1 cellular context compared by ENCODE assay signal in the genomic region with DNA sequence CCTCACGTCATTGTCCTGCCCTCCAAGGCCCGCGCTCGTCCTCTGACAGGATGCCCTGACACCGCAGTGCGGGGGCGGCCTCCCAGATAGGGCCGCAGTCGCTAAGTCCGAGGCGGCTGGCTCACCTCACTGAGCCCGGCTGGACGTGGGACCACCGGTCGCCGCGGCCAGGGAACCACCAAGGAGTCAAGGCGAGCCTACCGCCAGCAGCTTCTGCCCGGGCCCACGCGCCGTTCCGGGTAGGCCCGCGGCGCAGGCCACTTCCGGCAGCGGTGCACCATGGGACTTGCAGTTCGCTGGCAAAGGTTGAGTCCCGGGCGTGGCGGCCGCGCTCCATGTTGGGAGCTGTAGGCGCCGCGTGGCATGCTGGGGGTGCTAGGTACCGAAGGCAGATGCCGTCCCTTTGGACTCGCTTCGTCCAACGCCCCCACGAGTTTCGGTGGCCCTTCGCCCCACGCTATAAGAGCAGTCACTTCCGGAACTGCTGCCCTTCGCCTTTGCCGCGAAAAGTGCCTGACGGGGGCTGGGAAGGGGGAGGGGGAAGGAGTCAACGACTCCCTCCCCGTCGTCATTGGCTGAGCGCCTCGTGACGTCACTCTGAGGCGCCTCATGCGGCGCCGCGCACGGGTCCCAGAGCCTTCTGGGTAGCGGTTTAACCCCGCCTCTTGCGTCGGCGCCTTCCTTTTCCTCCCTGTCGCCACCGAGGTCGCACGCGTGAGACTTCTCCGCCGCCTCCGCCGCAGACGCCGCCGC.
A peak's percentile ranks its signal among the peaks of the same experiment; 100 is the strongest.
TF ChIP-seq lines count a peak whose summit lies in the region.

TSS of gene RPLP2 (plus strand) at position 681 of the 753 bp plus-strand sequence. CDS start 268 bp downstream, outside the sequence.

TF ChIP-seq in HepG2, 621 proteins besides CTCF, POLR2A, EP300 and RAD21 (continued from another document and continues in another):
- TF ChIP-seq ATF5 (CRISPR knock-in tag; IDR thresholded peaks at IDR 0.05; ENCODE audit: low read depth) (no peak), ATM (IDR thresholded peaks at IDR 0.05; ENCODE audit: borderline replicate concordance) (no peak), ZNF543 (CRISPR knock-in tag; IDR thresholded peaks at IDR 0.05) (peak; percentile 91; the same call in 1 of the 2 replicates), JUNB (CRISPR knock-in tag; IDR thresholded peaks at IDR 0.05; ENCODE audit: borderline replicate concordance) (no peak), ZNF564 (CRISPR knock-in tag; IDR thresholded peaks at IDR 0.05) (peak; percentile 35), SOX5 (CRISPR knock-in tag; IDR thresholded peaks at IDR 0.05; ENCODE audit: borderline replicate concordance) (peak; percentile 27; the same call in 1 of the 2 replicates), HDAC2 (CRISPR knock-in tag; IDR thresholded peaks at IDR 0.05) (peak; percentile 17), ZHX2 (IDR thresholded peaks at IDR 0.05; ENCODE audit: low read depth) (peak; percentile 59), ZHX2 (CRISPR knock-in tag; IDR thresholded peaks at IDR 0.05; ENCODE audit: borderline replicate concordance) (no peak), ZSCAN9 (CRISPR knock-in tag; IDR thresholded peaks at IDR 0.05; ENCODE audit: borderline replicate concordance) (peak; percentile 77; the same call in 1 of the 2 replicates), ZNF776 (CRISPR knock-in tag; IDR thresholded peaks at IDR 0.05) (no peak; the same call in 1 of the 2 replicates), ISL2 (CRISPR knock-in tag; IDR thresholded peaks at IDR 0.05) (peak; percentile 30), MYNN (CRISPR knock-in tag; IDR thresholded peaks at IDR 0.05; ENCODE audit: low read depth) (no peak; the same call in 1 of the 2 replicates), ETV6 (CRISPR knock-in tag; conservative IDR thresholded peaks at IDR 0.05) (no peak), SALL2 (CRISPR knock-in tag; IDR thresholded peaks at IDR 0.05) (peak; percentile 78), ZNF343 (CRISPR knock-in tag; IDR thresholded peaks at IDR 0.05) (peak; percentile 94), ZNF790 (CRISPR knock-in tag; IDR thresholded peaks at IDR 0.05; ENCODE audit: borderline replicate concordance) (no peak; the same call in 1 of the 2 replicates), DRAP1 (CRISPR knock-in tag; IDR thresholded peaks at IDR 0.05) (peak; percentile 92), PLRG1 (conservative IDR thresholded peaks at IDR 0.05) (no peak), RXRA (CRISPR knock-in tag; IDR thresholded peaks at IDR 0.05) (peak; percentile 77), NFKBIZ (CRISPR knock-in tag; IDR thresholded peaks at IDR 0.05) (0 out of 2 replicates have a peak, but pooled peaks have one; percentile 13), ZBTB33 (CRISPR knock-in tag; IDR thresholded peaks at IDR 0.05) (no peak), ZNF781 (CRISPR knock-in tag; IDR thresholded peaks at IDR 0.05; ENCODE audit: borderline replicate concordance, not compliant biosample characterization) (no peak)
- TF ChIP-seq, protein P1, sequence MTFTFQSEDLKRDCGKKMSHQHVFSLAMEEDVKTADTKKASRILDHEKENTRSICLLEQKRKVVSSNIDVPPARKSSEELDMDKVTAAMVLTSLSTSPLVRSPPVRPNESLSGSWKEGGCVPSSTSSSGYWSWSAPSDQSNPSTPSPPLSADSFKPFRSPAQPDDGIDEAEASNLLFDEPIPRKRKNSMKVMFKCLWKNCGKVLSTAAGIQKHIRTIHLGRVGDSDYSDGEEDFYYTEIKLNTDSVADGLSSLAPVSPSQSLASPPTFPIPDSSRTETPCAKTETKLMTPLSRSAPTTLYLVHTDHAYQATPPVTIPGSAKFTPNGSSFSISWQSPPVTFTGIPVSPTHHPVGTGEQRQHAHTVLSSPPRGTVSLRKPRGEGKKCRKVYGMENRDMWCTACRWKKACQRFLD (CRISPR knock-in tag; IDR thresholded peaks at IDR 0.05; ENCODE audit: borderline replicate concordance), result peak; percentile 25; the same call in 1 of the 2 replicates
- TF ChIP-seq, protein P2, sequence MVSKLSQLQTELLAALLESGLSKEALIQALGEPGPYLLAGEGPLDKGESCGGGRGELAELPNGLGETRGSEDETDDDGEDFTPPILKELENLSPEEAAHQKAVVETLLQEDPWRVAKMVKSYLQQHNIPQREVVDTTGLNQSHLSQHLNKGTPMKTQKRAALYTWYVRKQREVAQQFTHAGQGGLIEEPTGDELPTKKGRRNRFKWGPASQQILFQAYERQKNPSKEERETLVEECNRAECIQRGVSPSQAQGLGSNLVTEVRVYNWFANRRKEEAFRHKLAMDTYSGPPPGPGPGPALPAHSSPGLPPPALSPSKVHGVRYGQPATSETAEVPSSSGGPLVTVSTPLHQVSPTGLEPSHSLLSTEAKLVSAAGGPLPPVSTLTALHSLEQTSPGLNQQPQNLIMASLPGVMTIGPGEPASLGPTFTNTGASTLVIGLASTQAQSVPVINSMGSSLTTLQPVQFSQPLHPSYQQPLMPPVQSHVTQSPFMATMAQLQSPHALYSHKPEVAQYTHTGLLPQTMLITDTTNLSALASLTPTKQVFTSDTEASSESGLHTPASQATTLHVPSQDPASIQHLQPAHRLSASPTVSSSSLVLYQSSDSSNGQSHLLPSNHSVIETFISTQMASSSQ (IDR thresholded peaks at IDR 0.05; ENCODE audit: low read depth), result no peak
- TF ChIP-seq, protein P2 (CRISPR knock-in tag; IDR thresholded peaks at IDR 0.05; ENCODE audit: borderline replicate concordance), result peak; percentile 72; the same call in 1 of the 2 replicates
- TF ChIP-seq, protein P3, sequence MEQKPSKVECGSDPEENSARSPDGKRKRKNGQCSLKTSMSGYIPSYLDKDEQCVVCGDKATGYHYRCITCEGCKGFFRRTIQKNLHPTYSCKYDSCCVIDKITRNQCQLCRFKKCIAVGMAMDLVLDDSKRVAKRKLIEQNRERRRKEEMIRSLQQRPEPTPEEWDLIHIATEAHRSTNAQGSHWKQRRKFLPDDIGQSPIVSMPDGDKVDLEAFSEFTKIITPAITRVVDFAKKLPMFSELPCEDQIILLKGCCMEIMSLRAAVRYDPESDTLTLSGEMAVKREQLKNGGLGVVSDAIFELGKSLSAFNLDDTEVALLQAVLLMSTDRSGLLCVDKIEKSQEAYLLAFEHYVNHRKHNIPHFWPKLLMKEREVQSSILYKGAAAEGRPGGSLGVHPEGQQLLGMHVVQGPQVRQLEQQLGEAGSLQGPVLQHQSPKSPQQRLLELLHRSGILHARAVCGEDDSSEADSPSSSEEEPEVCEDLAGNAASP (CRISPR knock-in tag; IDR thresholded peaks at IDR 0.05; ENCODE audit: borderline replicate concordance), result peak; percentile 49; the same call in 1 of the 2 replicates
- TF ChIP-seq, protein P4, sequence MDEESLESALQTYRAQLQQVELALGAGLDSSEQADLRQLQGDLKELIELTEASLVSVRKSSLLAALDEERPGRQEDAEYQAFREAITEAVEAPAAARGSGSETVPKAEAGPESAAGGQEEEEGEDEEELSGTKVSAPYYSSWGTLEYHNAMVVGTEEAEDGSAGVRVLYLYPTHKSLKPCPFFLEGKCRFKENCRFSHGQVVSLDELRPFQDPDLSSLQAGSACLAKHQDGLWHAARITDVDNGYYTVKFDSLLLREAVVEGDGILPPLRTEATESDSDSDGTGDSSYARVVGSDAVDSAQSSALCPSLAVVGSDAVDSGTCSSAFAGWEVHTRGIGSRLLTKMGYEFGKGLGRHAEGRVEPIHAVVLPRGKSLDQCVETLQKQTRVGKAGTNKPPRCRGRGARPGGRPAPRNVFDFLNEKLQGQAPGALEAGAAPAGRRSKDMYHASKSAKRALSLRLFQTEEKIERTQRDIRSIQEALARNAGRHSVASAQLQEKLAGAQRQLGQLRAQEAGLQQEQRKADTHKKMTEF (CRISPR knock-in tag; IDR thresholded peaks at IDR 0.05), result peak; percentile 84
- TF ChIP-seq, protein P5, sequence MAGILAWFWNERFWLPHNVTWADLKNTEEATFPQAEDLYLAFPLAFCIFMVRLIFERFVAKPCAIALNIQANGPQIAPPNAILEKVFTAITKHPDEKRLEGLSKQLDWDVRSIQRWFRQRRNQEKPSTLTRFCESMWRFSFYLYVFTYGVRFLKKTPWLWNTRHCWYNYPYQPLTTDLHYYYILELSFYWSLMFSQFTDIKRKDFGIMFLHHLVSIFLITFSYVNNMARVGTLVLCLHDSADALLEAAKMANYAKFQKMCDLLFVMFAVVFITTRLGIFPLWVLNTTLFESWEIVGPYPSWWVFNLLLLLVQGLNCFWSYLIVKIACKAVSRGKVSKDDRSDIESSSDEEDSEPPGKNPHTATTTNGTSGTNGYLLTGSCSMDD (CRISPR knock-in tag; IDR thresholded peaks at IDR 0.05), result peak; percentile 57; the same call in 1 of the 2 replicates
